ENCODE assay signal across 4 cellular contexts in genomic region chr12:109404841-109405240, GRCh38. TPM values are rescaled to one million over a fixed set of nuclear protein-coding genes. Genes with fewer than 3 reads are reported as not detected.
"Had no signal": no experiment of that assay in that cellular context is flagged by ENCODE, and none has a peak within 500 bp of the region (broad histone marks: within the 10 kb centered on the region; RNA-seq: fewer than 3 reads in every experiment).

No MANE protein-coding gene starts in this region.

RNA-seq across cellular contexts. Expression of gene MYO1H, which starts 57.1 kb away (rescaled TPM):
- total RNA-seq: LHCN-M2, M059J, MCF 10A, NCI-H460 had no signal
